Comparison of ENCODE assay signal across 8 cellular contexts in the genomic region with DNA sequence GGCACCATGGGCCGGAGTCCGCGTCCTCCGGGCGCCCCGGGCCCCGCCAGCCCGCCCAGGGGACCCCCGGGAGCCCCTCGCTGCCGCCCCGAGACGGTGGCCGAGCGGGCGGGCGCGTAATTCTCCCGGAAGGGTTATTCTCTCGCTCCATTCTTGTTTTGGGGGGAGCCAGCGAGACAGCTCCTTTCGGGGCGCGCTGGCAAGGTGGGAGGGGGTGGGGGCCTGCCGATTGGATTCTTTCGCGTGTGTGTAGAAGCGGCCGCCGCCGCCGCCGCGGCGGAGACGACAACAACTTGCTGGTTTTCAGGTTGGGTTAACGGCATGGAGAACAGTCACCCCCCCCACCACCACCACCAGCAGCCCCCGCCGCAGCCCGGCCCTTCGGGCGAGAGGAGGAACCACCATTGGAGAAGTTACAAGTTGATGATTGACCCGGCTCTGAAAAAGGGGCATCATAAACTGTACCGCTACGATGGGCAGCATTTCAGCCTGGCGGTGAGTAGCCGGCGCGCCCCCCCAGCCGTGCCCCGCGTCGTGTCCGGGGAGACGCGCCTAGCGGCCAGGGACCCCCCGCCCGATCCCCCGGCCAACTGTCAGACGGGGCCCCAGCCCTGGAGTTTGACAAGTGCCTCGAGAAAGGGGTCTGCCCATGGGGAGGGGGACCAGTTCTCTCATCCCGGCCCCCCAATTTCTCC. TPM values are rescaled to one million over a fixed set of nuclear protein-coding genes. Genes with fewer than 3 reads are reported as not detected.
A peak's percentile ranks its signal among the peaks of the same experiment; 100 is the strongest.
DNase-seq lines count a peak whose midpoint lies in the region; ATAC-seq and TF ChIP-seq lines count a peak whose summit lies in the region.

No MANE protein-coding gene starts in this region.

- H3K27ac ChIP-seq in brain microvascular endothelial cell: peak overlapping the region; percentile 26

- no peak for TF ChIP-seq CTCF in brain microvascular endothelial cell (IDR thresholded peaks at IDR 0.05; ENCODE audit: low read depth, low read length, missing control alignments)

- intact Hi-C loops in left colon (cut with DNase I, micrococcal nuclease): no loop called here

- in situ Hi-C loops in brain microvascular endothelial cell (cut with HindIII; ENCODE audit: low pct_ligation_motif_present, low sequenced_read_pairs): no loop called here

- peaks cover 17% of the 10 kb centered on the region for H3K36me3 ChIP-seq in brain microvascular endothelial cell (replicated peaks)

- DNase-seq in 8988T: peak; percentile 53
- DNase-seq in T follicular helper cell (ENCODE audit: low read depth): peak; percentile 60
- DNase-seq in brain microvascular endothelial cell: no peak
- DNase-seq in left colon: peak; percentile 56 to 63
- DNase-seq in stimulated activated CD8-positive, alpha-beta memory T cell treated with anti-CD3 and anti-CD28 coated beads, Interleukin-4, amount 100 ng/mL, for 48 hours: peak; percentile 63
- no peak for DNase-seq in putamen (ENCODE audit: low spot score)

- peak overlapping the region; percentile 68 for H3K4me3 ChIP-seq in brain microvascular endothelial cell (ENCODE audit: low read depth, low read length)

- ATAC-seq in left colon (no peak), GM18907 (IDR thresholded peaks at IDR 0.05; ENCODE audit: unreplicated experiment) (no peak)

- H3K27me3 ChIP-seq in brain microvascular endothelial cell (replicated peaks): no peaks in the 10 kb centered on the region

- TF ChIP-seq POLR2A in GM18526 (IDR thresholded peaks at IDR 0.05; ENCODE audit: extremely low read depth, insufficient read length): peak; percentile 46

RNA-seq across cellular contexts. Expression of a gene that starts 0.8 kb away (rescaled TPM):
- 10 to 100 TPM; 24.6 to 27.5 TPM for total RNA-seq in left colon

RNA-seq across cellular contexts. Expression of a gene that starts 11.1 kb away (rescaled TPM):
- total RNA-seq in left colon: 100 to 1,000 TPM in 1 of 2 donors, 10 to 100 TPM in 1; 60.3 to 148 TPM

RNA-seq across cellular contexts. Expression of a gene that starts 54.1 kb away (rescaled TPM):
- under 1 TPM in 1 of 2 donors, not detected in 1; 0.42 TPM for total RNA-seq in left colon

Comparison
In these comparisons a context has a peak if more than half of its experiments do, and no peak if none do; other contexts are left out.
1. DNase-seq: peak in 8988T (single experiment), T follicular helper cell (single experiment), left colon (2 of 2) and stimulated activated CD8-positive, alpha-beta memory T cell treated with anti-CD3 and anti-CD28 coated beads, Interleukin-4, amount 100 ng/mL, for 48 hours (single experiment); none in brain microvascular endothelial cell (single experiment) and putamen (single experiment).